ENCODE assay signal across 1 cellular context in the genomic region with DNA sequence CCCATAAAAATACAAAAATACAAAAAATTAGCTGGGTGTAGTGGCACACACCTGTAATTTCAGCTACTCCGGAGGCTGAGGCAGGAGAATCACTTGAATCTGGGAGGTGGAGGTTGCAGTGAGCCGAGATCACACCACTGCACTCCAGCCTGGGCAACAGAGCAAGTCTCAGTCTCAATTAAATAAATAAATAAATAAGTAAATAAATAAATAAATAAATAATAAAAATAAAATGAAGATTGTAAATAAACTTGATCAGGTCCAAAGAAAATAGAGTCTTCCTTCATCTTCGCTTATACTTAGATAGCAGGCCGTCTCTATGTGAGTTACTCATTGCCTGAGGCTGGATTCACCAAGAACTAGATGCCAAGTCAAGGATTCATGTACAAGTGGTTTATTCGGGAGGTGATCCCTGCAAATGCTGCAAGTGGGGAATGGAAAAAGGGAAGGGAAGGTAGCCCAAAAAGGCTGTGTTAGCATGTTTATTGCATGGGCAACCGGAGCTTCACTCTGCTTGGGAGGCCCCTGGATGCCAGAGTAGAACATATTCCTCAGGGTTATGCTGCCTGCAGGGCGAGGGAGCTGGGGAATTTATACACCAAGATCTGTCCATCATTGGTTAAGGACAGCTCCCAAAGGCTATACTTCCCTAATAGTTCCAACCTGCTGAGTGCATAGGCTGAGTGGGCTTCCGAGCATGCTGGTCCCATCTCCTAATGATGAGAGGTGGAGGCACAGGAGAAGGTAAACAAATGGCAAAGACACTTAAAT.
TF ChIP-seq lines count a peak whose summit lies in the region.

No MANE protein-coding gene starts in this region.

TF ChIP-seq in HEK293, 187 proteins besides CTCF, POLR2A, EP300 and RAD21 (continued from another document):
- TF ChIP-seq ZNF37A (tag by site-specific recombination; IDR thresholded peaks at IDR 0.05) = peak; percentile 88
- TF ChIP-seq ZNF558 (tag by site-specific recombination; IDR thresholded peaks at IDR 0.05) = 0 out of 2 replicates have a peak, but pooled peaks have one; percentile 22
- TF ChIP-seq ZNF121 (tag by site-specific recombination; IDR thresholded peaks at IDR 0.05) = no peak
- TF ChIP-seq ZNF140 (tag by site-specific recombination; IDR thresholded peaks at IDR 0.05) = 0 out of 2 replicates have a peak, but pooled peaks have one; percentile 9
- TF ChIP-seq ZNF555 (tag by site-specific recombination; conservative IDR thresholded peaks at IDR 0.05) = peak; percentile 48
- TF ChIP-seq ZBTB8A (tag by site-specific recombination; IDR thresholded peaks at IDR 0.05) = 0 out of 2 replicates have a peak, but pooled peaks have one; percentile 15
TF ChIP-seq in HEK293: peak in this region for 11.
